ENCODE assay signal across 14 cellular contexts in the genomic region with DNA sequence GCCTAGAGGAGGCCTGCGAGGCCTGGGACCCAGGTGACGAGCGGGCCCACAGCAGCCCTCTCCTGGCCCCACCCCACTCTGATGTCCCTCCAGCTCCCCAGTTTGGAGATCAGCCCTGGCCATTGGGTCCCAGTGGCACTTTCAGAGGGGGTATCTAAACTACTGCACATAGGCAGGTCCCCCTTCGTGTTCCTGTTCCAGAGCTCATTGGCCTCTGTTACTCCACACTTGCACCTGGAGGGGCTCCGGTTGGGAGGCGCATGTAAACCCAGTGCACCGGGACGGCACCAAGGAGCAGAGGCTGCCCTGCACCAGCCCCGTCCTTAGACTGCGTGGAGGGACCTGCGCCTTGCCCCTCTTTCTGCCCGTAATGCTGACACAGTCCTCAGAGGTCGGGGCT. TPM values are rescaled to one million over a fixed set of nuclear protein-coding genes. Genes with fewer than 3 reads are reported as not detected.
A peak's percentile ranks its signal among the peaks of the same experiment; 100 is the strongest.
DNase-seq lines count a peak whose midpoint lies in the region; ATAC-seq and TF ChIP-seq lines count a peak whose summit lies in the region.
"Had no signal": no experiment of that assay in that cellular context is flagged by ENCODE, and none has a peak within 500 bp of the region (broad histone marks: within the 10 kb centered on the region; RNA-seq: fewer than 3 reads in every experiment).

No MANE protein-coding gene starts in this region.

- H3K4me1 Mint-ChIP-seq in WTC11 = peaks cover under 1% of the 10 kb centered on the region; the same call in 1 of the 2 replicates

- H3K4me3 Mint-ChIP-seq in WTC11 = no peak overlapping the region
- H3K4me3 Mint-ChIP-seq: CD4-positive, alpha-beta memory T cell had no signal

- H4K20me1 ChIP-seq in BLaER1 = peaks cover 56% of the 10 kb centered on the region
- peaks cover 13% of the 10 kb centered on the region for H4K20me1 ChIP-seq in osteoblast (ENCODE audit: insufficient read depth, low read length)

- TF ChIP-seq CTCF in WTC11 (IDR thresholded peaks at IDR 0.05) (no peak), osteoblast (IDR thresholded peaks at IDR 0.05; ENCODE audit: extremely low read depth, low read depth, low read length) (no peak)

- DNase-seq in WTC11 (ENCODE audit: low spot score) (no peak), osteoblast (ENCODE audit: insufficient read length, low spot score, missing footprints) (peak; percentile 64), AG08396 (ENCODE audit: low spot score) (no peak)
- DNase-seq: 8988T; CD4-positive, alpha-beta memory T cell; DMS153; DMS79 treated with DMSO at 0.1 percent for 48 hours; EL had no signal

- H3K27ac ChIP-seq in BLaER1 (peak overlapping the region; percentile 88), osteoblast (ENCODE audit: low read depth, low read length) (no peak overlapping the region), stomach smooth muscle (ENCODE audit: low read length) (peak overlapping the region; percentile 86)
- H3K27ac ChIP-seq: C4-2B, HL-60 had no signal

- no peaks in the 10 kb centered on the region for H3K9me3 Mint-ChIP-seq in WTC11
- H3K9me3 Mint-ChIP-seq: CD4-positive, alpha-beta memory T cell had no signal

- ATAC-seq in WTC11 (no peak), GM21825 (IDR thresholded peaks at IDR 0.05; ENCODE audit: unreplicated experiment) (no peak), GM19324 (IDR thresholded peaks at IDR 0.05; ENCODE audit: low FRiP score, unreplicated experiment) (no peak)

- 0 out of 2 replicates have a peak, but pooled peaks cover 6% of the 10 kb centered on the region for H3K36me3 ChIP-seq in BLaER1
- H3K36me3 ChIP-seq in osteoblast (ENCODE audit: insufficient read depth, low read length) = peaks cover 20% of the 10 kb centered on the region
- peaks cover 6 to 8% of the 10 kb centered on the region in 2 donors for H3K36me3 ChIP-seq in stomach smooth muscle (ENCODE audit: control insufficient read depth in 2 of 2, insufficient read depth in 2 of 2, low read length in 2 of 2)

- H3K79me2 ChIP-seq in osteoblast (ENCODE audit: insufficient read depth, low read length) = no peaks in the 10 kb centered on the region

- POLR2A ChIA-PET in WTC11 (lab: Charles Lee) = no interaction called here

- H3K4me2 ChIP-seq in BLaER1 (peak overlapping the region; percentile 95), osteoblast (ENCODE audit: insufficient read depth, low read length) (no peak overlapping the region)

- peak overlapping the region; percentile 68 for H3K4me3 ChIP-seq in BLaER1
- H3K4me3 ChIP-seq in osteoblast (ENCODE audit: insufficient read depth, low read length) = no peak overlapping the region
- H3K4me3 ChIP-seq in stomach smooth muscle (ENCODE audit: low read length in 2 of 2) = no peak overlapping the region

- H3K9ac ChIP-seq in BLaER1 = peak overlapping the region; percentile 81
- no peak overlapping the region for H3K9ac ChIP-seq in stomach smooth muscle (ENCODE audit: low read length in 2 of 2)

- H3K27ac Mint-ChIP-seq in WTC11 = 0 out of 2 replicates have a peak overlapping the region, but pooled peaks have one; percentile 63

- H3K27me3 ChIP-seq in BLaER1 = no peaks in the 10 kb centered on the region
- H3K27me3 ChIP-seq in osteoblast (ENCODE audit: insufficient read depth, low read length) = no peaks in the 10 kb centered on the region
- H3K27me3 ChIP-seq in stomach smooth muscle (ENCODE audit: control insufficient read depth in 1 of 2, insufficient read depth in 2 of 2, low read length in 2 of 2) = no peaks in the 10 kb centered on the region

- CTCF ChIA-PET in WTC11 (lab: Charles Lee) = interaction anchor here (1.3 to 3.4 kb wide), 2 partner anchors 106 to 133 kb away, joined by 3 to 15 read pairs; no protein-coding TSS in a partner anchor

- H2AFZ ChIP-seq in osteoblast (ENCODE audit: low read length) = no peak overlapping the region

- H3K4me1 ChIP-seq in BLaER1 = peaks cover 91% of the 10 kb centered on the region
- H3K4me1 ChIP-seq in osteoblast (ENCODE audit: insufficient read depth, low read length) = peaks cover 21% of the 10 kb centered on the region
- H3K4me1 ChIP-seq in stomach smooth muscle (ENCODE audit: control insufficient read depth, insufficient read depth, low read length) = peaks cover 24% of the 10 kb centered on the region

- H3K36me3 Mint-ChIP-seq in WTC11 = peaks cover 19% of the 10 kb centered on the region

- H3K27me3 Mint-ChIP-seq in WTC11 (ENCODE audit: low read depth) = no peaks in the 10 kb centered on the region
- H3K27me3 Mint-ChIP-seq: CD4-positive, alpha-beta memory T cell had no signal

- no peaks in the 10 kb centered on the region for H3K9me3 ChIP-seq in BLaER1
- no peaks in the 10 kb centered on the region for H3K9me3 ChIP-seq in osteoblast (ENCODE audit: low read depth, low read length)
- no peaks in the 10 kb centered on the region for H3K9me3 ChIP-seq in stomach smooth muscle (ENCODE audit: control insufficient read depth in 2 of 2, low read length in 2 of 2)

TF ChIP-seq in WTC11, 78 proteins besides CTCF, POLR2A, EP300 and RAD21 (continues in another document):
- TF ChIP-seq ELF4 (CRISPR knock-in tag; IDR thresholded peaks at IDR 0.05; ENCODE audit: low read depth) = no peak
- TF ChIP-seq ZNF416 (CRISPR knock-in tag; IDR thresholded peaks at IDR 0.05) = no peak
- TF ChIP-seq KAT7 (CRISPR knock-in tag; IDR thresholded peaks at IDR 0.05; ENCODE audit: borderline replicate concordance) = no peak
- TF ChIP-seq, protein P1, sequence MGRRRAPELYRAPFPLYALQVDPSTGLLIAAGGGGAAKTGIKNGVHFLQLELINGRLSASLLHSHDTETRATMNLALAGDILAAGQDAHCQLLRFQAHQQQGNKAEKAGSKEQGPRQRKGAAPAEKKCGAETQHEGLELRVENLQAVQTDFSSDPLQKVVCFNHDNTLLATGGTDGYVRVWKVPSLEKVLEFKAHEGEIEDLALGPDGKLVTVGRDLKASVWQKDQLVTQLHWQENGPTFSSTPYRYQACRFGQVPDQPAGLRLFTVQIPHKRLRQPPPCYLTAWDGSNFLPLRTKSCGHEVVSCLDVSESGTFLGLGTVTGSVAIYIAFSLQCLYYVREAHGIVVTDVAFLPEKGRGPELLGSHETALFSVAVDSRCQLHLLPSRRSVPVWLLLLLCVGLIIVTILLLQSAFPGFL (CRISPR knock-in tag; IDR thresholded peaks at IDR 0.05; ENCODE audit: borderline replicate concordance) = no peak
- TF ChIP-seq, protein P2, sequence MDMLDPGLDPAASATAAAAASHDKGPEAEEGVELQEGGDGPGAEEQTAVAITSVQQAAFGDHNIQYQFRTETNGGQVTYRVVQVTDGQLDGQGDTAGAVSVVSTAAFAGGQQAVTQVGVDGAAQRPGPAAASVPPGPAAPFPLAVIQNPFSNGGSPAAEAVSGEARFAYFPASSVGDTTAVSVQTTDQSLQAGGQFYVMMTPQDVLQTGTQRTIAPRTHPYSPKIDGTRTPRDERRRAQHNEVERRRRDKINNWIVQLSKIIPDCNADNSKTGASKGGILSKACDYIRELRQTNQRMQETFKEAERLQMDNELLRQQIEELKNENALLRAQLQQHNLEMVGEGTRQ (CRISPR knock-in tag; IDR thresholded peaks at IDR 0.05) = no peak
- no peak for TF ChIP-seq GRHL2 (CRISPR knock-in tag; IDR thresholded peaks at IDR 0.05; ENCODE audit: insufficient replicate concordance, severe bottlenecking)
- TF ChIP-seq TEAD4 (CRISPR knock-in tag; IDR thresholded peaks at IDR 0.05) = no peak
- no peak for TF ChIP-seq NFATC4 (CRISPR knock-in tag; IDR thresholded peaks at IDR 0.05)
- TF ChIP-seq, protein P3, sequence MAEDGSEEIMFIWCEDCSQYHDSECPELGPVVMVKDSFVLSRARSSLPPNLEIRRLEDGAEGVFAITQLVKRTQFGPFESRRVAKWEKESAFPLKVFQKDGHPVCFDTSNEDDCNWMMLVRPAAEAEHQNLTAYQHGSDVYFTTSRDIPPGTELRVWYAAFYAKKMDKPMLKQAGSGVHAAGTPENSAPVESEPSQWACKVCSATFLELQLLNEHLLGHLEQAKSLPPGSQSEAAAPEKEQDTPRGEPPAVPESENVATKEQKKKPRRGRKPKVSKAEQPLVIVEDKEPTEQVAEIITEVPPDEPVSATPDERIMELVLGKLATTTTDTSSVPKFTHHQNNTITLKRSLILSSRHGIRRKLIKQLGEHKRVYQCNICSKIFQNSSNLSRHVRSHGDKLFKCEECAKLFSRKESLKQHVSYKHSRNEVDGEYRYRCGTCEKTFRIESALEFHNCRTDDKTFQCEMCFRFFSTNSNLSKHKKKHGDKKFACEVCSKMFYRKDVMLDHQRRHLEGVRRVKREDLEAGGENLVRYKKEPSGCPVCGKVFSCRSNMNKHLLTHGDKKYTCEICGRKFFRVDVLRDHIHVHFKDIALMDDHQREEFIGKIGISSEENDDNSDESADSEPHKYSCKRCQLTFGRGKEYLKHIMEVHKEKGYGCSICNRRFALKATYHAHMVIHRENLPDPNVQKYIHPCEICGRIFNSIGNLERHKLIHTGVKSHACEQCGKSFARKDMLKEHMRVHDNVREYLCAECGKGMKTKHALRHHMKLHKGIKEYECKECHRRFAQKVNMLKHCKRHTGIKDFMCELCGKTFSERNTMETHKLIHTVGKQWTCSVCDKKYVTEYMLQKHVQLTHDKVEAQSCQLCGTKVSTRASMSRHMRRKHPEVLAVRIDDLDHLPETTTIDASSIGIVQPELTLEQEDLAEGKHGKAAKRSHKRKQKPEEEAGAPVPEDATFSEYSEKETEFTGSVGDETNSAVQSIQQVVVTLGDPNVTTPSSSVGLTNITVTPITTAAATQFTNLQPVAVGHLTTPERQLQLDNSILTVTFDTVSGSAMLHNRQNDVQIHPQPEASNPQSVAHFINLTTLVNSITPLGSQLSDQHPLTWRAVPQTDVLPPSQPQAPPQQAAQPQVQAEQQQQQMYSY (CRISPR knock-in tag; IDR thresholded peaks at IDR 0.05) = no peak
- TF ChIP-seq CREM (CRISPR knock-in tag; IDR thresholded peaks at IDR 0.05) = no peak

RNA-seq across cellular contexts. Expression of a gene that starts 34.3 kb away (rescaled TPM):
- total RNA-seq in WTC11 (2021) = 25.6 to 29.6 TPM (median 28.4 TPM) in 3 replicates
- 19.7 and 21.7 TPM in 2 replicates for total RNA-seq in osteoblast

RNA-seq across cellular contexts. Expression of a gene that starts 34.3 kb away (rescaled TPM):
- 10.6 to 10.7 TPM (median 10.6 TPM) in 3 replicates for total RNA-seq in WTC11 (2021)
- 24.2 and 29.2 TPM in 2 replicates for total RNA-seq in osteoblast
